9 cellular contexts compared by ENCODE assay signal in the genomic region with DNA sequence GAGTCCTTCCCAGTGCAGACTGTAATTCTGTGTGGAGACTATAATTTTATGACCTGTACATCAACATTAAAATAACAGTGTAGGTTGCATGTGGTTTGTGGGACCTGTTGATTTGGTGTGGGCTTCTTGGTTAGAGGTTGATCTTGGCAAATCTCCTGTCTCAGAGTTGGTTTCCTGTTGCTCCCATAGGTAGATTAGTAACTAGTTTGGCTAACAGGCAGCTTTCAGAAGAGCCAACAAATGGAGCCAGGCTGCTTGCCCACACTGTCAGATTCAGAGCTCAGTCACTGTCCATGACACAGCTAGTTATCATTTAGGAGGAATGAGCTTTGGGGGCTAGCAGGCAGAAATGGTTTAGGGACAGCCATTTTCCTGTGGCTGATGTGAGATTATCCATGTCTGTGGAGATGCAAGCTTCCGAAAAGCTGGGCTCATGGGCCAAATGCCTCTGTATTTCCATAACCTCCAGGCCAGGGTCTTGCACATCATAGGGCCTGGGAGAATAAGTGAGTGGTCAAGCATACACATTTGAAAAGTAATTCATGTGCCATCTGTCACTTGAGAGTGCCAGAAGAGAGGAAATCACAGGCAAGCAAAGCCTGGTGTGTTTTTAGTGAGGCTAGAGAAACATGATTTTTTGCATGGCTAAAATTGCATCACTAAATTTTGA. TPM values are rescaled to one million over a fixed set of nuclear protein-coding genes. Genes with fewer than 3 reads are reported as not detected.
DNase-seq lines count a peak whose midpoint lies in the region; ATAC-seq and TF ChIP-seq lines count a peak whose summit lies in the region.
"Had no signal": no experiment of that assay in that cellular context is flagged by ENCODE, and none has a peak within 500 bp of the region (broad histone marks: within the 10 kb centered on the region; RNA-seq: fewer than 3 reads in every experiment).

No MANE protein-coding gene starts in this region.

- no peaks in the 10 kb centered on the region for H3K27me3 Mint-ChIP-seq in activated CD4-positive, alpha-beta T cell treated with anti-CD3 and anti-CD28 coated beads, Interleukin-2, amount 10 ng/mL, durations not matched to agents 24 days and 14 days
- H3K27me3 Mint-ChIP-seq in WTC11 (ENCODE audit: low read depth): no peaks in the 10 kb centered on the region
- no peaks in the 10 kb centered on the region for H3K27me3 Mint-ChIP-seq in stimulated activated naive CD8-positive, alpha-beta T cell treated with anti-CD3 and anti-CD28 coated beads, Interleukin-15, Interleukin-2, amounts not matched to agents 100 ng/mL and 50 ng/mL, for 24 hours

- ATAC-seq in WTC11 (no peak), HG03342 (IDR thresholded peaks at IDR 0.05; ENCODE audit: unreplicated experiment) (no peak)

- peak overlapping the region; percentile 30 for H3K27ac Mint-ChIP-seq in activated CD4-positive, alpha-beta T cell treated with anti-CD3 and anti-CD28 coated beads, Interleukin-2, amount 10 ng/mL, durations not matched to agents 24 days and 14 days
- peak overlapping the region; percentile 90 for H3K27ac Mint-ChIP-seq in WTC11
- peak overlapping the region; percentile 82 for H3K27ac Mint-ChIP-seq in stimulated activated naive CD8-positive, alpha-beta T cell treated with anti-CD3 and anti-CD28 coated beads, Interleukin-15, Interleukin-2, amounts not matched to agents 100 ng/mL and 50 ng/mL, for 24 hours

- intact Hi-C loops in activated CD4-positive, alpha-beta T cell treated with anti-CD3 and anti-CD28 coated beads, Interleukin-2, amount 10 ng/mL, durations not matched to agents 24 days and 14 days (cut with micrococcal nuclease): no loop called here

- no peaks in the 10 kb centered on the region for H3K27me3 ChIP-seq in SJCRH30

- 0 out of 2 replicates have a peak, but pooled peaks cover 2% of the 10 kb centered on the region for H3K36me3 ChIP-seq in SJCRH30
- H3K36me3 ChIP-seq: prostate gland had no signal

- peak; percentile 64 for DNase-seq in activated CD4-positive, alpha-beta T cell treated with anti-CD3 and anti-CD28 coated beads, Interleukin-2, amount 10 ng/mL, durations not matched to agents 24 days and 14 days
- no peak for DNase-seq in activated CD4-positive, alpha-beta T cell treated with anti-CD3 and anti-CD28 coated beads, Interleukin-2, amount 50 U/mL, for 4 hours
- DNase-seq in WTC11 (ENCODE audit: low spot score) (no peak), fibroblast of mammary gland (ENCODE audit: low read depth) (peak; percentile 67), SJCRH30 (no peak)
- DNase-seq in effector CD4-positive, alpha-beta T cell: no peak

- H3K36me3 Mint-ChIP-seq in activated CD4-positive, alpha-beta T cell treated with anti-CD3 and anti-CD28 coated beads, Interleukin-2, amount 10 ng/mL, durations not matched to agents 24 days and 14 days (ENCODE audit: low read depth): peaks cover 49% of the 10 kb centered on the region
- H3K36me3 Mint-ChIP-seq in WTC11: peaks cover 5% of the 10 kb centered on the region
- peaks cover 30% of the 10 kb centered on the region for H3K36me3 Mint-ChIP-seq in stimulated activated naive CD8-positive, alpha-beta T cell treated with anti-CD3 and anti-CD28 coated beads, Interleukin-15, Interleukin-2, amounts not matched to agents 100 ng/mL and 50 ng/mL, for 24 hours (ENCODE audit: low read depth)

- no peak for TF ChIP-seq CTCF in WTC11 (IDR thresholded peaks at IDR 0.05)
- TF ChIP-seq CTCF in fibroblast of mammary gland (conservative IDR thresholded peaks at IDR 0.05; ENCODE audit: control insufficient read depth, insufficient read depth, low read depth, low read length): no peak

- peak overlapping the region; percentile 44 for H3K4me3 Mint-ChIP-seq in activated CD4-positive, alpha-beta T cell treated with anti-CD3 and anti-CD28 coated beads, Interleukin-2, amount 10 ng/mL, durations not matched to agents 24 days and 14 days
- no peak overlapping the region for H3K4me3 Mint-ChIP-seq in WTC11
- H3K4me3 Mint-ChIP-seq in stimulated activated naive CD8-positive, alpha-beta T cell treated with anti-CD3 and anti-CD28 coated beads, Interleukin-15, Interleukin-2, amounts not matched to agents 100 ng/mL and 50 ng/mL, for 24 hours: peak overlapping the region; percentile 60

- POLR2A ChIA-PET in WTC11 (lab: Charles Lee): interaction anchor here (0.7 kb wide), 1 partner anchor 34 kb away, joined by 5 read pairs; no protein-coding TSS in a partner anchor

- no peak overlapping the region for H3K27ac ChIP-seq in SJCRH30

- H3K4me3 ChIP-seq in fibroblast of mammary gland (ENCODE audit: control insufficient read depth, low read depth, low read length): no peak overlapping the region
- H3K4me3 ChIP-seq in SJCRH30: no peak overlapping the region
- H3K4me3 ChIP-seq: prostate gland had no signal

- CTCF ChIA-PET in WTC11 (lab: Charles Lee): interaction anchor here (0.9 to 2.9 kb wide), 3 partner anchors 52 to 102 kb away, joined by 3 to 10 read pairs (median 4); no protein-coding TSS in a partner anchor

- no peaks in the 10 kb centered on the region for H3K9me3 ChIP-seq in SJCRH30 (replicated peaks)
- H3K9me3 ChIP-seq: prostate gland had no signal

- H3K4me1 ChIP-seq in SJCRH30: peaks cover 7% of the 10 kb centered on the region
- H3K4me1 ChIP-seq: prostate gland had no signal

- H3K9me3 Mint-ChIP-seq in activated CD4-positive, alpha-beta T cell treated with anti-CD3 and anti-CD28 coated beads, Interleukin-2, amount 10 ng/mL, durations not matched to agents 24 days and 14 days: no peaks in the 10 kb centered on the region
- H3K9me3 Mint-ChIP-seq in WTC11: no peaks in the 10 kb centered on the region
- H3K9me3 Mint-ChIP-seq in stimulated activated naive CD8-positive, alpha-beta T cell treated with anti-CD3 and anti-CD28 coated beads, Interleukin-15, Interleukin-2, amounts not matched to agents 100 ng/mL and 50 ng/mL, for 24 hours: no peaks in the 10 kb centered on the region

- H3K4me1 Mint-ChIP-seq in activated CD4-positive, alpha-beta T cell treated with anti-CD3 and anti-CD28 coated beads, Interleukin-2, amount 10 ng/mL, durations not matched to agents 24 days and 14 days: peaks cover 68% of the 10 kb centered on the region
- peaks cover 32% of the 10 kb centered on the region for H3K4me1 Mint-ChIP-seq in WTC11
- H3K4me1 Mint-ChIP-seq in stimulated activated naive CD8-positive, alpha-beta T cell treated with anti-CD3 and anti-CD28 coated beads, Interleukin-15, Interleukin-2, amounts not matched to agents 100 ng/mL and 50 ng/mL, for 24 hours (ENCODE audit: low read depth): peaks cover 86% of the 10 kb centered on the region

TF ChIP-seq in WTC11, 78 proteins besides CTCF, POLR2A, EP300 and RAD21:
- TF ChIP-seq, protein P1, sequence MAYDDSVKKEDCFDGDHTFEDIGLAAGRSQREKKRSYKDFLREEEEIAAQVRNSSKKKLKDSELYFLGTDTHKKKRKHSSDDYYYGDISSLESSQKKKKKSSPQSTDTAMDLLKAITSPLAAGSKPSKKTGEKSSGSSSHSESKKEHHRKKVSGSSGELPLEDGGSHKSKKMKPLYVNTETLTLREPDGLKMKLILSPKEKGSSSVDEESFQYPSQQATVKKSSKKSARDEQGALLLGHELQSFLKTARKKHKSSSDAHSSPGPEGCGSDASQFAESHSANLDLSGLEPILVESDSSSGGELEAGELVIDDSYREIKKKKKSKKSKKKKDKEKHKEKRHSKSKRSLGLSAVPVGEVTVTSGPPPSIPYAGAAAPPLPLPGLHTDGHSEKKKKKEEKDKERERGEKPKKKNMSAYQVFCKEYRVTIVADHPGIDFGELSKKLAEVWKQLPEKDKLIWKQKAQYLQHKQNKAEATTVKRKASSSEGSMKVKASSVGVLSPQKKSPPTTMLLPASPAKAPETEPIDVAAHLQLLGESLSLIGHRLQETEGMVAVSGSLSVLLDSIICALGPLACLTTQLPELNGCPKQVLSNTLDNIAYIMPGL (CRISPR knock-in tag; IDR thresholded peaks at IDR 0.05): no peak
- TF ChIP-seq ZNF232 (CRISPR knock-in tag; IDR thresholded peaks at IDR 0.05) (no peak), NR1H2 (CRISPR knock-in tag; IDR thresholded peaks at IDR 0.05) (no peak), ATF1 (CRISPR knock-in tag; IDR thresholded peaks at IDR 0.05) (no peak), TEAD1 (CRISPR knock-in tag; IDR thresholded peaks at IDR 0.05) (no peak), NFATC4 (CRISPR knock-in tag; IDR thresholded peaks at IDR 0.05) (no peak), TEAD4 (CRISPR knock-in tag; IDR thresholded peaks at IDR 0.05) (no peak), NFYB (CRISPR knock-in tag; conservative IDR thresholded peaks at IDR 0.05; ENCODE audit: low read depth) (no peak)
- TF ChIP-seq, protein P2, sequence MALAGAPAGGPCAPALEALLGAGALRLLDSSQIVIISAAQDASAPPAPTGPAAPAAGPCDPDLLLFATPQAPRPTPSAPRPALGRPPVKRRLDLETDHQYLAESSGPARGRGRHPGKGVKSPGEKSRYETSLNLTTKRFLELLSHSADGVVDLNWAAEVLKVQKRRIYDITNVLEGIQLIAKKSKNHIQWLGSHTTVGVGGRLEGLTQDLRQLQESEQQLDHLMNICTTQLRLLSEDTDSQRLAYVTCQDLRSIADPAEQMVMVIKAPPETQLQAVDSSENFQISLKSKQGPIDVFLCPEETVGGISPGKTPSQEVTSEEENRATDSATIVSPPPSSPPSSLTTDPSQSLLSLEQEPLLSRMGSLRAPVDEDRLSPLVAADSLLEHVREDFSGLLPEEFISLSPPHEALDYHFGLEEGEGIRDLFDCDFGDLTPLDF (CRISPR knock-in tag; IDR thresholded peaks at IDR 0.05): no peak

RNA-seq across cellular contexts. Expression of a gene that starts 33.4 kb away (rescaled TPM):
- total RNA-seq in activated CD4-positive, alpha-beta T cell treated with anti-CD3 and anti-CD28 coated beads, Interleukin-2, amount 10 ng/mL, durations not matched to agents 24 days and 14 days: 59.2 and 63.1 TPM in 2 replicates
- 30.7 to 32.7 TPM (median 32.0 TPM) in 3 replicates for total RNA-seq in WTC11 (2021)
- 26.2 and 28.3 TPM in 2 replicates for total RNA-seq in SJCRH30 (2014; rRNA removed; shearing (Covaris generic))

RNA-seq across cellular contexts. Expression of a gene that starts 54.6 kb away (rescaled TPM):
- 283 and 290 TPM in 2 replicates for total RNA-seq in activated CD4-positive, alpha-beta T cell treated with anti-CD3 and anti-CD28 coated beads, Interleukin-2, amount 10 ng/mL, durations not matched to agents 24 days and 14 days
- total RNA-seq in WTC11 (2021): 0.41 to 0.48 TPM (median 0.46 TPM) in 3 replicates
- 0.30 and 0.33 TPM in 2 replicates for total RNA-seq in SJCRH30 (2014; rRNA removed; shearing (Covaris generic))

RNA-seq across cellular contexts. Expression of a gene that starts 55.4 kb away (rescaled TPM):
- total RNA-seq in activated CD4-positive, alpha-beta T cell treated with anti-CD3 and anti-CD28 coated beads, Interleukin-2, amount 10 ng/mL, durations not matched to agents 24 days and 14 days: 0.09 and 0.31 TPM in 2 replicates
- total RNA-seq in WTC11 (2021): 5.5 to 6.0 TPM (median 5.7 TPM) in 3 replicates
- total RNA-seq in SJCRH30 (2014; rRNA removed; shearing (Covaris generic)): 4.0 and 4.8 TPM in 2 replicates

Comparison
In these comparisons a context has a peak if more than half of its experiments do, and no peak if none do; other contexts are left out.
1. DNase-seq: peak in activated CD4-positive, alpha-beta T cell treated with anti-CD3 and anti-CD28 coated beads, Interleukin-2, amount 10 ng/mL, durations not matched to agents 24 days and 14 days (single experiment) and fibroblast of mammary gland (single experiment); none in activated CD4-positive, alpha-beta T cell treated with anti-CD3 and anti-CD28 coated beads, Interleukin-2, amount 50 U/mL, for 4 hours (0 of 2), WTC11 (single experiment), effector CD4-positive, alpha-beta T cell (single experiment) and SJCRH30 (0 of 2).
2. H3K27ac Mint-ChIP-seq: peak in every context shown above with its lines; median percentile 90 in WTC11; 82 in stimulated activated naive CD8-positive, alpha-beta T cell treated with anti-CD3 and anti-CD28 coated beads, Interleukin-15, Interleukin-2, amounts not matched to agents 100 ng/mL and 50 ng/mL, for 24 hours; 30 in activated CD4-positive, alpha-beta T cell treated with anti-CD3 and anti-CD28 coated beads, Interleukin-2, amount 10 ng/mL, durations not matched to agents 24 days and 14 days.
3. RNA of a gene that starts 54.6 kb away (total RNA-seq): 283 to 290 TPM in activated CD4-positive, alpha-beta T cell treated with anti-CD3 and anti-CD28 coated beads, Interleukin-2, amount 10 ng/mL, durations not matched to agents 24 days and 14 days; 0.41 to 0.48 TPM in WTC11 and 0.30 to 0.33 TPM in SJCRH30; every median in the first group is over 100 times any median in the second.